In genomic region chr10:114305521-114305925, GRCh38 we compare ENCODE assay signal across 14 cellular contexts.
DNase-seq lines count a peak whose midpoint lies in the region; ATAC-seq and TF ChIP-seq lines count a peak whose summit lies in the region.
"Had no signal": no experiment of that assay in that cellular context is flagged by ENCODE, and none has a peak within 500 bp of the region (broad histone marks: within the 10 kb centered on the region; RNA-seq: fewer than 3 reads in every experiment).

No MANE protein-coding gene starts in this region.

- no peaks in the 10 kb centered on the region for H3K27me3 Mint-ChIP-seq in central memory CD8-positive, alpha-beta T cell
- peaks cover 6% of the 10 kb centered on the region for H3K27me3 Mint-ChIP-seq in nephron progenitor cell (ENCODE audit: low read depth, poor library complexity)
- H3K27me3 Mint-ChIP-seq in osteocyte (ENCODE audit: unreplicated experiment), result no peaks in the 10 kb centered on the region

- H3K9me3 Mint-ChIP-seq in central memory CD8-positive, alpha-beta T cell, result no peaks in the 10 kb centered on the region
- no peaks in the 10 kb centered on the region for H3K9me3 Mint-ChIP-seq in nephron progenitor cell
- H3K9me3 Mint-ChIP-seq in osteocyte (ENCODE audit: unreplicated experiment), result no peaks in the 10 kb centered on the region

- no peak overlapping the region for H3K9ac ChIP-seq in SK-N-SH
- no peak overlapping the region for H3K9ac ChIP-seq in HUES48 (ENCODE audit: low read depth, low read length)

- POLR2A ChIA-PET in SK-N-SH (lab: Yijun Ruan, JAX), result no interaction called here

- H3K9me2 ChIP-seq in SK-N-SH, result no peaks in the 10 kb centered on the region

- TF ChIP-seq CTCF in SK-N-SH (IDR thresholded peaks at IDR 0.05) (no peak), nephron progenitor cell (IDR thresholded peaks at IDR 0.05) (no peak), osteocyte (IDR thresholded peaks at IDR 0.05) (no peak)

- ATAC-seq in SK-N-SH treated with all-trans-retinoic acid at 6 μM for 48 hours (no peak), GM19397 (IDR thresholded peaks at IDR 0.05; ENCODE audit: unreplicated experiment) (no peak)
- ATAC-seq in central memory CD8-positive, alpha-beta T cell (replicated peaks; ENCODE audit: extremely low read depth, poor library complexity, severe bottlenecking), result no peak

- CTCF ChIA-PET in SK-N-SH (lab: Yijun Ruan, JAX), result interaction anchor here (0.5 to 4.2 kb wide), 10 partner anchors 17 to 244 kb away, joined by 3 to 87 read pairs (median 18); no protein-coding TSS in a partner anchor

- H4K20me1 ChIP-seq in SK-N-SH (ENCODE audit: insufficient read depth), result no peaks in the 10 kb centered on the region

- TF ChIP-seq EP300 in SK-N-SH (IDR thresholded peaks at IDR 0.05; ENCODE audit: borderline replicate concordance in 1 of 2, low read depth in 1 of 2, low read length in 1 of 2), result no peak

- no peak for TF ChIP-seq RAD21 in SK-N-SH (IDR thresholded peaks at IDR 0.05; ENCODE audit: low read length)

- H3K36me3 Mint-ChIP-seq in central memory CD8-positive, alpha-beta T cell (ENCODE audit: insufficient read depth), result peaks cover 2% of the 10 kb centered on the region
- H3K36me3 Mint-ChIP-seq in nephron progenitor cell (ENCODE audit: low read depth) (peaks cover 11% of the 10 kb centered on the region), osteocyte (ENCODE audit: unreplicated experiment) (no peaks in the 10 kb centered on the region)
- H3K36me3 Mint-ChIP-seq: CD14-positive monocyte had no signal

- peak overlapping the region; percentile 89; the same call in 1 of the 2 replicates for H3K4me2 ChIP-seq in SK-N-SH

- no peak overlapping the region for H3K27ac ChIP-seq in SK-N-SH (ENCODE audit: low read depth in 2 of 2, low read length in 1 of 2)
- no peak overlapping the region for H3K27ac ChIP-seq in HUES48 (ENCODE audit: low read depth, low read length)
- H3K27ac ChIP-seq: 22Rv1, right lobe of liver had no signal

- H2AFZ ChIP-seq in SK-N-SH (ENCODE audit: low read depth), result no peak overlapping the region

- H3K4me1 Mint-ChIP-seq in central memory CD8-positive, alpha-beta T cell, result peaks cover 14% of the 10 kb centered on the region
- H3K4me1 Mint-ChIP-seq in nephron progenitor cell, result peaks cover 31% of the 10 kb centered on the region
- peaks cover 55% of the 10 kb centered on the region for H3K4me1 Mint-ChIP-seq in osteocyte (ENCODE audit: unreplicated experiment)

- H3K4me3 ChIP-seq in SK-N-SH (ENCODE audit: low read depth in 2 of 2, low read length in 1 of 2) (peak overlapping the region in 1 of 2 experiments; percentile 65; a peak in 2 of 4 replicates), HUES48 (ENCODE audit: low read depth, low read length) (peak overlapping the region; percentile 74; the same call in 1 of the 2 replicates)
- H3K4me3 ChIP-seq: lung, right lobe of liver had no signal

- peak overlapping the region; percentile 90 for H3K4me3 Mint-ChIP-seq in central memory CD8-positive, alpha-beta T cell
- H3K4me3 Mint-ChIP-seq in nephron progenitor cell (peak overlapping the region; percentile 87), osteocyte (ENCODE audit: unreplicated experiment) (no peak overlapping the region)

- no peaks in the 10 kb centered on the region for H3K9me3 ChIP-seq in SK-N-SH
- H3K9me3 ChIP-seq in HUES48 (ENCODE audit: control insufficient read depth, insufficient read depth, low read length), result no peaks in the 10 kb centered on the region
- H3K9me3 ChIP-seq: right lobe of liver, thyroid gland had no signal

- H3F3A ChIP-seq in SK-N-SH (replicated peaks; ENCODE audit: insufficient read depth), result no peaks in the 10 kb centered on the region

- DNase-seq in SK-N-SH (no peak), nephron progenitor cell (no peak), osteocyte (ENCODE audit: extremely low spot score, unreplicated experiment) (no peak), AG08395 (ENCODE audit: low spot score) (no peak)
- DNase-seq in central memory CD8-positive, alpha-beta T cell (ENCODE audit: low spot score in 2 of 2), result no peak
- DNase-seq: NCI-H226 had no signal

- WGBS in SK-N-SH (ENCODE audit: low lambda C conversion rate), result 57% methylated on average over 18 of the region's 18 CpGs

- H3K36me3 ChIP-seq in SK-N-SH (replicated peaks in 1 of 2; ENCODE audit: control insufficient read depth in 1 of 2, insufficient read depth in 2 of 2, low read length in 1 of 2) (no peaks in the 10 kb centered on the region), HUES48 (ENCODE audit: control insufficient read depth, insufficient read depth, low read length) (no peaks in the 10 kb centered on the region)
- H3K36me3 ChIP-seq: right lobe of liver had no signal

- no peak overlapping the region for H3K27ac Mint-ChIP-seq in central memory CD8-positive, alpha-beta T cell (ENCODE audit: low read depth)
- no peak overlapping the region for H3K27ac Mint-ChIP-seq in nephron progenitor cell
- no peak overlapping the region for H3K27ac Mint-ChIP-seq in osteocyte (ENCODE audit: unreplicated experiment)
- H3K27ac Mint-ChIP-seq: CD14-positive monocyte had no signal

- H3K79me2 ChIP-seq in SK-N-SH (ENCODE audit: insufficient read depth), result no peaks in the 10 kb centered on the region

- H3K27me3 ChIP-seq in SK-N-SH (ENCODE audit: insufficient read depth) (no peaks in the 10 kb centered on the region), HUES48 (ENCODE audit: control insufficient read depth, insufficient read depth, low read length) (no peaks in the 10 kb centered on the region)
- H3K27me3 ChIP-seq: right lobe of liver, thyroid gland had no signal

- H3K4me1 ChIP-seq in SK-N-SH (ENCODE audit: control insufficient read depth in 1 of 2, insufficient read depth in 2 of 2, low read depth in 1 of 2, low read length in 1 of 2), result peaks cover 0 to 15% of the 10 kb centered on the region in 2 experiments; a peak in 1 of 4 replicates
- H3K4me1 ChIP-seq in HUES48 (ENCODE audit: control insufficient read depth, insufficient read depth, low read length), result peaks cover 4% of the 10 kb centered on the region; the same call in 1 of the 2 replicates

TF ChIP-seq in SK-N-SH, 30 proteins besides CTCF, POLR2A, EP300 and RAD21 (continues in another document):
- TF ChIP-seq REST (IDR thresholded peaks at IDR 0.05; ENCODE audit: low read depth, low read length), result no peak

TF ChIP-seq in SK-N-SH treated with all-trans-retinoic acid at 6 μM for 48 hours, 23 proteins besides CTCF, POLR2A, EP300 and RAD21:
- TF ChIP-seq PATZ1 (CRISPR knock-in tag; IDR thresholded peaks at IDR 0.05; ENCODE audit: borderline replicate concordance), result no peak
- no peak for TF ChIP-seq POU6F1 (CRISPR knock-in tag; IDR thresholded peaks at IDR 0.05; ENCODE audit: borderline replicate concordance, low read depth)
- TF ChIP-seq ZFP3 (CRISPR knock-in tag; IDR thresholded peaks at IDR 0.05), result no peak
- no peak for TF ChIP-seq ZNF8 (CRISPR knock-in tag; IDR thresholded peaks at IDR 0.05)
- TF ChIP-seq ZNF70 (CRISPR knock-in tag; IDR thresholded peaks at IDR 0.05), result no peak
- TF ChIP-seq ISL1 (CRISPR knock-in tag; IDR thresholded peaks at IDR 0.05), result no peak
- no peak for TF ChIP-seq TSHZ2 (CRISPR knock-in tag; IDR thresholded peaks at IDR 0.05)
